17 cellular contexts compared by ENCODE assay signal in genomic region chr10:27699778-27700177, GRCh38. TPM values are rescaled to one million over a fixed set of nuclear protein-coding genes. Genes with fewer than 3 reads are reported as not detected.
"Had no signal": no experiment of that assay in that cellular context is flagged by ENCODE, and none has a peak within 500 bp of the region (broad histone marks: within the 10 kb centered on the region; RNA-seq: fewer than 3 reads in every experiment).

No MANE protein-coding gene starts in this region.

- H3K27ac ChIP-seq: brain microvascular endothelial cell, foreskin keratinocyte, heart left ventricle, left ventricle myocardium inferior, psoas muscle, transverse colon had no signal

- DNase-seq: activated effector memory CD4-positive, alpha-beta T cell treated with Interleukin-2 at 50 U/mL for 16 hours; activated T-cell treated with anti-CD3 and anti-CD28 coated beads, Interleukin-2, amount 50 U/mL, for 24 hours; amygdala; brain microvascular endothelial cell; effector memory CD4-positive, alpha-beta T cell; foreskin keratinocyte; heart left ventricle; left ventricle myocardium inferior; mesenchymal stem cell; psoas muscle; stimulated activated CD4-positive, alpha-beta T cell treated with anti-CD3 and anti-CD28 coated beads, Interleukin-2, amount 100 ng/mL, for 24 hours; stimulated activated naive CD4-positive, alpha-beta T cell; substantia nigra; transverse colon had no signal

- H3K36me3 ChIP-seq: brain microvascular endothelial cell, heart left ventricle, left ventricle myocardium inferior, transverse colon had no signal

- H3K9me3 ChIP-seq: heart left ventricle, left ventricle myocardium inferior, psoas muscle, transverse colon had no signal

- FAIRE-seq: islet of Langerhans had no signal

- H3K4me3 ChIP-seq: heart left ventricle, left ventricle myocardium inferior, psoas muscle, transverse colon had no signal

- H3K4me1 ChIP-seq: foreskin keratinocyte, heart left ventricle, left ventricle myocardium inferior, psoas muscle had no signal

- ATAC-seq: foreskin keratinocyte, heart left ventricle, psoas muscle, sciatic nerve had no signal

- H3K27me3 ChIP-seq: brain microvascular endothelial cell, heart left ventricle, transverse colon had no signal

RNA-seq across cellular contexts. Expression of gene MKX, which starts 45.8 kb away (rescaled TPM):
- total RNA-seq: T-helper 2 cell treated with Interferon-gamma antibody and Interleukin-4, amounts not matched to agents 100 ng/mL and 5 ng/mL, for 36 hours had no signal
- polyA plus RNA-seq: foreskin keratinocyte had no signal
